Comparison of ENCODE assay signal across 1 cellular context in genomic region chr17:58331815-58332719, GRCh38.
TF ChIP-seq lines count a peak whose summit lies in the region.

No MANE protein-coding gene starts in this region.

TF ChIP-seq in GM12878, 131 proteins besides CTCF, POLR2A, EP300 and RAD21 (continued from another document):
- TF ChIP-seq BCL3 (IDR thresholded peaks at IDR 0.05; ENCODE audit: borderline replicate concordance, insufficient read depth, low read depth, low read length, poor library complexity, severe bottlenecking), result peak; percentile 84
- TF ChIP-seq NR2F1 (conservative IDR thresholded peaks at IDR 0.05), result peak; percentile 32
- TF ChIP-seq NFXL1 (IDR thresholded peaks at IDR 0.05; ENCODE audit: borderline replicate concordance), result no peak; the same call in 1 of the 2 replicates
- TF ChIP-seq NR2C1 (IDR thresholded peaks at IDR 0.05), result peak; percentile 4; the same call in 1 of the 2 replicates
- peak; percentile 43; the same call in 1 of the 2 replicates for TF ChIP-seq JUNB (IDR thresholded peaks at IDR 0.05)
- TF ChIP-seq KDM1A (IDR thresholded peaks at IDR 0.05; ENCODE audit: borderline replicate concordance), result no peak
- TF ChIP-seq ZNF592 (IDR thresholded peaks at IDR 0.05), result peak; percentile 62; the same call in 1 of the 2 replicates
- TF ChIP-seq HCFC1 (IDR thresholded peaks at IDR 0.05; ENCODE audit: low read length), result peak; percentile 55
